8 cellular contexts compared by ENCODE assay signal in the genomic region with DNA sequence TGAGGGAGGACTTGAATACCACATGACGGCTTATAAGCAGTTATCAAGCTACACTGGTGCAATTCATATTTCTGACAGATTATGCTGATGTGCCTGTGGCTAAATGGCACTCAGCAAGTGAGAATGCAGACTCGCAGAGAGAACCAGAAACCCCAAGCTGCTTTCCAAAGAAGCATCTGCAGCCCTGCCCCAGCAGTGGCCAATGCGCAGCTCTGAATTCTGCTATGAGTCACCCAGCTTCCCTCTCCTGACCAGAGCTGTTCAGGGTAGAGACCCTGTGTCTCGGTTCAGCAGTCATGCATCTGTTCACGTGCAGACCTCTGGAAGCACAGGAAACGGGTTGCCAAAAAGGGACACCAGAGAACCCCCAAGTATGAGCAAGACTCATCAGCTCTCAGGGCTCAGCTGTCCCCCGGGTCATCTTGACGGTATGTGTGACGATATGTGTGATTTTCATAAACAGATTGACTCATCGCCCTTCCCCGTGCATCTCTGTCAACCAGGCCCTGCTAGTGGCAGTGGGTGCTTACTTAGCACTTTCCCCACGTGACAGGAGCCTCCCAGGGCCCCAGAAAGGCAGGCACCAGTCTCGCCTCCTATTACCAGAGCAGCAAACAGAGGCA.
DNase-seq lines count a peak whose midpoint lies in the region; ATAC-seq and TF ChIP-seq lines count a peak whose summit lies in the region.

No MANE protein-coding gene starts in this region.

- H3K27me3 Mint-ChIP-seq in natural killer cell treated with Interleukin-12 subunit alpha and Interleukin-12 subunit beta and Interleukin-15 and Interleukin-18, amount 100 ng/mL, for 72 hours, result no peaks in the 10 kb centered on the region

- H3K4me1 Mint-ChIP-seq in natural killer cell treated with Interleukin-12 subunit alpha and Interleukin-12 subunit beta and Interleukin-15 and Interleukin-18, amount 100 ng/mL, for 72 hours (ENCODE audit: low read depth in 2 of 2), result peaks cover 81 to 86% of the 10 kb centered on the region in 2 donors

- ATAC-seq in HG02678 (IDR thresholded peaks at IDR 0.05; ENCODE audit: unreplicated experiment), result peak; percentile 95
- peak; percentile 97 for ATAC-seq in natural killer cell treated with Interleukin-12 subunit alpha and Interleukin-12 subunit beta and Interleukin-15 and Interleukin-18, amount 100 ng/mL, for 72 hours

- peak overlapping the region; percentile 68 for H3K4me3 Mint-ChIP-seq in natural killer cell treated with Interleukin-12 subunit alpha and Interleukin-12 subunit beta and Interleukin-15 and Interleukin-18, amount 100 ng/mL, for 72 hours

- DNase-seq in GM13976 (ENCODE audit: low spot score), result peak; percentile 89
- peak; percentile 44 for DNase-seq in NK-92 (lab: John Stamatoyannopoulos, UW; ENCODE audit: unreplicated experiment)
- DNase-seq in activated CD8-positive, alpha-beta memory T cell treated with anti-CD3 and anti-CD28 coated beads, Interleukin-2, amount 50 U/mL, for 24 hours (ENCODE audit: extremely low read depth), result peak; percentile 77
- DNase-seq in epithelial cell of esophagus (ENCODE audit: low read depth), result peak; percentile 96
- peak; percentile 92 for DNase-seq in natural killer cell treated with Interleukin-12 subunit alpha and Interleukin-12 subunit beta and Interleukin-15 and Interleukin-18, amount 100 ng/mL, for 72 hours (ENCODE audit: low spot score)
- DNase-seq in stromal cell of bone marrow (ENCODE audit: low read depth), result peak; percentile 95
- DNase-seq in NCI-H345 treated with DMSO at 0.1 percent for 48 hours (lab: John Stamatoyannopoulos, UW; ENCODE audit: unreplicated experiment), result no peak

- no peak for TF ChIP-seq CTCF in GM13976 (IDR thresholded peaks at IDR 0.05; ENCODE audit: borderline replicate concordance, control extremely low read depth, extremely low read depth, insufficient read depth, missing control alignments)
- TF ChIP-seq CTCF in epithelial cell of esophagus (IDR thresholded peaks at IDR 0.05; ENCODE audit: insufficient read depth, low read depth, low read length, missing control alignments), result no peak

- H3K4me3 ChIP-seq in epithelial cell of esophagus (ENCODE audit: low read length), result peak overlapping the region; percentile 33

- in situ Hi-C loops in GM13976 (cut with MboI; ENCODE audit: low sequenced_read_pairs, unreplicated experiment), result no loop called here

- no peaks in the 10 kb centered on the region for H3K36me3 Mint-ChIP-seq in natural killer cell treated with Interleukin-12 subunit alpha and Interleukin-12 subunit beta and Interleukin-15 and Interleukin-18, amount 100 ng/mL, for 72 hours

- no peaks in the 10 kb centered on the region for H3K9me3 Mint-ChIP-seq in natural killer cell treated with Interleukin-12 subunit alpha and Interleukin-12 subunit beta and Interleukin-15 and Interleukin-18, amount 100 ng/mL, for 72 hours

- H3K27ac Mint-ChIP-seq in natural killer cell treated with Interleukin-12 subunit alpha and Interleukin-12 subunit beta and Interleukin-15 and Interleukin-18, amount 100 ng/mL, for 72 hours, result peak overlapping the region; percentile 62 to 95
